In genomic region chr1:172497230-172497629, GRCh38 we compare ENCODE assay signal across 11 cellular contexts. TPM values are rescaled to one million over a fixed set of nuclear protein-coding genes. Genes with fewer than 3 reads are reported as not detected.
DNase-seq lines count a peak whose midpoint lies in the region; ATAC-seq, FAIRE-seq and TF ChIP-seq lines count a peak whose summit lies in the region.
"Had no signal": no experiment of that assay in that cellular context is flagged by ENCODE, and none has a peak within 500 bp of the region (broad histone marks: within the 10 kb centered on the region; RNA-seq: fewer than 3 reads in every experiment).

No MANE protein-coding gene starts in this region.

- FAIRE-seq in A549 (lab: Jason Lieb, UNC) = no peak

- H4K20me1 ChIP-seq in Karpas-422 (ENCODE audit: insufficient read depth, low read depth, low read length) = no peaks in the 10 kb centered on the region

- peak overlapping the region in 1 of 2 experiments; percentile 34; a peak in 1 of 6 replicates for H3K27ac ChIP-seq in A549
- no peak overlapping the region for H3K27ac ChIP-seq in HEK293 (ENCODE audit: extremely low read depth, low read depth, low read length)
- H3K27ac ChIP-seq in Karpas-422 (ENCODE audit: low read length) = no peak overlapping the region

- no peak for TF ChIP-seq POLR2A in A549 (IDR thresholded peaks at IDR 0.05; ENCODE audit: low read length)

- no peak for TF ChIP-seq EP300 in A549 (IDR thresholded peaks at IDR 0.05)

- in situ Hi-C loops in astrocyte of the cerebellum (cut with HindIII; ENCODE audit: low sequenced_read_pairs) = no loop called here

- H3K4me3 ChIP-seq in A549 (no peak overlapping the region), HEK293 (ENCODE audit: low read depth, low read length) (no peak overlapping the region), astrocyte of the cerebellum (ENCODE audit: low read depth, low read length) (no peak overlapping the region), Karpas-422 (ENCODE audit: low read length) (no peak overlapping the region)

- WGBS in A549 (ENCODE audit: missing lambda C conversion rate) = 55% methylated on average over 5 of the region's 5 CpGs

- no peaks in the 10 kb centered on the region for H3K79me2 ChIP-seq in Karpas-422 (ENCODE audit: low read length)

- H2AFZ ChIP-seq in Karpas-422 (ENCODE audit: low read length) = no peak overlapping the region

- H3K4me1 ChIP-seq in A549 (peaks cover 18% of the 10 kb centered on the region), HEK293 (ENCODE audit: control insufficient read depth, insufficient read depth, low read length) (no peaks in the 10 kb centered on the region), Karpas-422 (ENCODE audit: low read length) (no peaks in the 10 kb centered on the region)

- TF ChIP-seq CTCF in A549 (IDR thresholded peaks at IDR 0.05) (no peak), HEK293 (tag by site-specific recombination; IDR thresholded peaks at IDR 0.05) (no peak), astrocyte of the cerebellum (IDR thresholded peaks at IDR 0.05; ENCODE audit: low read depth, low read length, missing control alignments) (no peak)

- no peaks in the 10 kb centered on the region for H3K9me2 ChIP-seq in Karpas-422 (replicated peaks; ENCODE audit: insufficient read depth, low read length)

- H3K9ac ChIP-seq in Karpas-422 (ENCODE audit: low read length) = no peak overlapping the region

- DNase-seq in A549 (ENCODE audit: low read depth in 1 of 2, low spot score in 1 of 2) (peak; percentile 3 to 4), astrocyte of the cerebellum (ENCODE audit: low read depth) (peak; percentile 16), islet precursor cell (peak; percentile 99), NK-92 (lab: John Stamatoyannopoulos, UW; ENCODE audit: unreplicated experiment) (no peak), Karpas-422 (no peak)
- DNase-seq in activated CD8-positive, alpha-beta memory T cell treated with anti-CD3 and anti-CD28 coated beads for 24 hours = no peak
- DNase-seq: CD4-positive, alpha-beta memory T cell; hippocampal formation; SHP77 treated with DMSO at 0.1 percent for 48 hours had no signal

- no peaks in the 10 kb centered on the region for H3K36me3 ChIP-seq in HEK293 (ENCODE audit: control insufficient read depth in 2 of 2, insufficient read depth in 1 of 2, low read length in 2 of 2)
- H3K36me3 ChIP-seq in Karpas-422 (ENCODE audit: insufficient read depth, low read length) = no peaks in the 10 kb centered on the region

- no peak overlapping the region for H3K4me2 ChIP-seq in A549
- H3K4me2 ChIP-seq in Karpas-422 (ENCODE audit: low read depth, low read length, poor library complexity, severe bottlenecking) = no peak overlapping the region

- no peak for TF ChIP-seq RAD21 in A549 (conservative IDR thresholded peaks at IDR 0.05 in 1 of 2, IDR thresholded peaks at IDR 0.05 in 1 of 2)

- CTCF ChIA-PET in A549 (lab: Yijun Ruan, JAX) = interaction anchor here (1.0 to 2.0 kb wide), 2 partner anchors 10 to 223 kb away, joined by 4 to 5 read pairs; no protein-coding TSS in a partner anchor
- CTCF ChIA-PET in HEK293 (lab: Yijun Ruan, JAX) = interaction anchor here (0.5 to 0.8 kb wide), 3 partner anchors 21 to 638 kb away, joined by 4 to 6 read pairs (median 4); no protein-coding TSS in a partner anchor

- POLR2A ChIA-PET in A549 (lab: Yijun Ruan, JAX) (no interaction called here), HEK293 (lab: Yijun Ruan, JAX) (interaction anchor here (2.3 kb wide), 1 partner anchor 35 kb away, joined by 11 read pairs; the partner anchor contains the start of gene SUCO)

- H3K9me3 ChIP-seq in A549 = no peaks in the 10 kb centered on the region
- no peaks in the 10 kb centered on the region for H3K9me3 ChIP-seq in HEK293 (ENCODE audit: control insufficient read depth, insufficient read depth, low read depth, low read length)
- no peaks in the 10 kb centered on the region for H3K9me3 ChIP-seq in Karpas-422 (ENCODE audit: low read length)

- peak in 1 of 2 experiments; percentile 42; a peak in 2 of 6 replicates for ATAC-seq in A549
- ATAC-seq in HG02852 (IDR thresholded peaks at IDR 0.05; ENCODE audit: unreplicated experiment) = no peak

- H3K27me3 ChIP-seq in Karpas-422 (ENCODE audit: low read length) = no peaks in the 10 kb centered on the region

TF ChIP-seq in A549, 52 proteins besides CTCF, POLR2A, EP300 and RAD21:
- TF ChIP-seq POLR2AphosphoS2 (conservative IDR thresholded peaks at IDR 0.05; ENCODE audit: low read length) (no peak), MYC (IDR thresholded peaks at IDR 0.05; ENCODE audit: borderline replicate concordance, low read length) (no peak), CEBPB (IDR thresholded peaks at IDR 0.05) (no peak)

TF ChIP-seq in HEK293, 187 proteins besides CTCF, POLR2A, EP300 and RAD21:
- TF ChIP-seq ZNF558 (tag by site-specific recombination; IDR thresholded peaks at IDR 0.05) (no peak), ZFHX2 (tag by site-specific recombination; conservative IDR thresholded peaks at IDR 0.05) (peak; percentile 75), ZNF423 (tag by site-specific recombination; IDR thresholded peaks at IDR 0.05) (no peak), EGR2 (tag by site-specific recombination; IDR thresholded peaks at IDR 0.05; ENCODE audit: low read depth) (peak; percentile 61), ZNF174 (tag by site-specific recombination; IDR thresholded peaks at IDR 0.05) (no peak), ZNF707 (tag by site-specific recombination; IDR thresholded peaks at IDR 0.05) (no peak), ZNF302 (tag by site-specific recombination; IDR thresholded peaks at IDR 0.05; ENCODE audit: low read depth) (no peak)

RNA-seq across cellular contexts. Expression of gene SUCO, which starts 35.7 kb away (rescaled TPM):
- 17.7 and 21.8 TPM in 2 replicates for polyA plus RNA-seq in A549 (2011; rRNA removed)
- 2.0 and 2.1 TPM in 2 replicates for polyA plus RNA-seq in A549 (2012; cell fraction: cytosol; rRNA removed)
- 2.1 and 2.8 TPM in 2 replicates for polyA plus RNA-seq in A549 (2012; cell fraction: nucleus; rRNA removed)
- 10.0 to 10.6 TPM (median 10.3 TPM) in 3 replicates for polyA plus RNA-seq in A549 (2017; fragmentation: RNase III; extraction: RNeasy Plus Mini Kit Qiagen cat#74134 plus additional on column Dnase treatment)
- 11.4 and 12.4 TPM in 2 replicates for polyA minus RNA-seq in A549 (2011; rRNA and poly(A)+ RNA removed)
- total RNA-seq in Karpas-422 (2014; rRNA removed; shearing (Covaris generic); ENCODE audit: low replicate concordance) = 22.9 and 52.3 TPM in 2 replicates

RNA-seq across cellular contexts. Expression of gene PIGC, which starts 53.4 kb away (rescaled TPM):
- polyA plus RNA-seq in A549 (2011; rRNA removed) (50.0 and 51.4 TPM in 2 replicates), A549 (2017; fragmentation: RNase III; extraction: RNeasy Plus Mini Kit Qiagen cat#74134 plus additional on column Dnase treatment) (24.9 to 32.2 TPM (median 30.7 TPM) in 3 replicates)
- 20.6 and 29.2 TPM in 2 replicates for polyA plus RNA-seq in A549 (2012; cell fraction: cytosol; rRNA removed)
- 11.1 and 22.0 TPM in 2 replicates for polyA plus RNA-seq in A549 (2012; cell fraction: nucleus; rRNA removed)
- 42.7 and 44.9 TPM in 2 replicates for polyA minus RNA-seq in A549 (2011; rRNA and poly(A)+ RNA removed)
- total RNA-seq in Karpas-422 (2014; rRNA removed; shearing (Covaris generic); ENCODE audit: low replicate concordance) = 14.5 and 24.7 TPM in 2 replicates

Comparison
In these comparisons a context has a peak if more than half of its experiments do, and no peak if none do; other contexts are left out.
1. DNase-seq: peak in A549 (2 of 2), astrocyte of the cerebellum (single experiment) and islet precursor cell (single experiment); none in activated CD8-positive, alpha-beta memory T cell treated with anti-CD3 and anti-CD28 coated beads for 24 hours (single experiment), NK-92 (single experiment) and Karpas-422 (single experiment).